Comparison of ENCODE assay signal across 1 cellular context in the genomic region with DNA sequence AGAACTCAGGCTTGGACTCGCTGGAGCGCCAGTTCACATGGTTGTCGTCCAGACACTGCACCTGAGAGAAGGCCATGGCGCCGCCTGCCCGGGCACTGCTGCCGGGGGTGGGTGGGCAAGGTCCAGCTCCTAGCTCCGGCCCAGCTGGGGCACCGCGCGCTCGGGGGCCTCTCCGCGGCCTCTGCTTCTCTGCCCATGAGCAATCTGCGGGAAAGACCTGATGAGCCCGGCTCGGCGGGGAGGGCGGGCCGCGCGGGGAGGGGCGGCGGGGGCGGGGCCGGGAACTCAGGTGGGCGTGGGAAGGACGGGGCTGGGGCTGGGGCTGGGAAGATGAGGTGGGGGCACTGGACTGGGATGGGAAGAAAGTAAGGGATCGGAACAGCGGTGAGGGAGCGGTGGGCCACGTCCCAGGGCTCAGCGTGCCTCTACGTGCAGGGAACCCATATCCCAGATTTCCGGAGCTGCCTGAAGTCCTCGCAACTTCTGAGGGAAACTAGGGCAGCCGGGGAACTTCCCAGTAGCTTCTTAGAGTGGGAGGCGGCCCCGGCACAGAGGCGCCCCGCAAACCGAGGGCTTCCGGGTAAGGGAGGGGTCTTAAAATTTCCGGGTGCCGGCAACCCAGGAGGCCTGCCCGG.
TF ChIP-seq lines count a peak whose summit lies in the region.

No MANE protein-coding gene starts in this region.

TF ChIP-seq in endothelial cell of umbilical vein, 7 proteins besides CTCF, POLR2A, EP300 and RAD21:
- TF ChIP-seq EZH2 (IDR thresholded peaks at IDR 0.05; ENCODE audit: borderline replicate concordance, low read depth, low read length, severe bottlenecking) (no peak), MYC (IDR thresholded peaks at IDR 0.05; ENCODE audit: low read depth, low read length) (no peak), POLR2AphosphoS5 (IDR thresholded peaks at IDR 0.05; ENCODE audit: insufficient read depth, low read depth, low read length) (no peak), FOS (IDR thresholded peaks at IDR 0.05; ENCODE audit: borderline replicate concordance, insufficient read depth, low read length) (no peak), JUN (IDR thresholded peaks at IDR 0.05; ENCODE audit: borderline replicate concordance, insufficient read depth, insufficient read length, low read depth) (no peak), GATA2 (IDR thresholded peaks at IDR 0.05; ENCODE audit: insufficient read depth, insufficient read length, low read depth, low read length) (no peak)
- TF ChIP-seq, protein P1, sequence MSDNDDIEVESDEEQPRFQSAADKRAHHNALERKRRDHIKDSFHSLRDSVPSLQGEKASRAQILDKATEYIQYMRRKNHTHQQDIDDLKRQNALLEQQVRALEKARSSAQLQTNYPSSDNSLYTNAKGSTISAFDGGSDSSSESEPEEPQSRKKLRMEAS (IDR thresholded peaks at IDR 0.05; ENCODE audit: insufficient read depth, insufficient read length): no peak
